In the genomic region with DNA sequence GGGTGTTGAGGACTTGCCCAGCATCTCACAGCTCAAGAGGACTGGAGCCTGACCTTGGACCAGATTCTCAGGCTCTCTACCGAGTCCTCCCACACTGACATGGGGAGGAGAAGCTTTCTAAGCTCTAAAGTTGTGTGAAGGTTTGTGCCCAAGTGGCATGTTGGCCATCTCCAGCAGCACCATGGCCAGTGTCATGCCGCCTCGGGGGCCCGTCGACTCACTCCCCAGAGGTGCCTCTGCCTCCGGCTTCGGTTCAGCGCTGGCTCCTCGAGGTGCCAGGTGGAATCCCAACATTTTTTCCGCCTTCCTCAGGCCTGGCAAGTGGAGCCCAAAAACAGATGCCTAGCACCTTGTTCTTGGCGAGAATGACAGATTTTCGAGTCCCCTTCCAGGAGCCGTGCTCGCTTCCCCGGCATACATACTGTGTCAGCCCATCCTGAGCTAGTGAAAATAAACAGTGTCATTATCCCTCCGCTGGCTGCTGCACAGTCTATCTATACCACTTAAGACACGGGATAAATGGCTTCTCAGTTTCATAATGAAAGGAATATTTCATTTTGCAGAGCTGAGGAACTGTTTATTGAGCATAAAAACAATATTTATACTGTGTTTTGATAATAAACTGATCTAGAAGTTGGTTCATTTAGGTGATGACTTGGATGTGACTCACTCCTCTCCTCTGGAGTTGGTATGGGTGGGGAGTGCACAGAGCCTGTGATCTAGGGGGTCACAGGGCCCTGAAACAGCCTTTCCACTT, we compare ENCODE assay signal across 16 cellular contexts.
DNase-seq lines count a peak whose midpoint lies in the region; ATAC-seq and TF ChIP-seq lines count a peak whose summit lies in the region.
"Had no signal": no experiment of that assay in that cellular context is flagged by ENCODE, and none has a peak within 500 bp of the region (broad histone marks: within the 10 kb centered on the region; RNA-seq: fewer than 3 reads in every experiment).

No MANE protein-coding gene starts in this region.

- no peak overlapping the region for H3K9ac ChIP-seq in smooth muscle cell (ENCODE audit: low read depth)

- WGBS in smooth muscle cell (ENCODE audit: low lambda C conversion rate), result 66% methylated on average over 17 of the region's 17 CpGs
- 81 to 91% (median 88%) methylated on average over 17 of the region's 17 CpGs for WGBS in spleen, 5 donors

- no peaks in the 10 kb centered on the region for H3K79me2 ChIP-seq in smooth muscle cell (ENCODE audit: low read depth)

- DNase-seq in activated T-cell treated with anti-CD3 and anti-CD28 coated beads, Interleukin-2, amount 50 U/mL, for 72 hours, result no peak
- DNase-seq in activated T-cell treated with anti-CD3 and anti-CD28 coated beads, Interleukin-2, amount 50 U/mL, for 48 hours, result no peak
- DNase-seq in choroid plexus epithelial cell (ENCODE audit: low read depth) (peak; percentile 13), smooth muscle cell (lab: John Stamatoyannopoulos, UW; ENCODE audit: unreplicated experiment) (no peak), NCI-H2029 (lab: John Stamatoyannopoulos, UW) (no peak), spleen (no peak)
- DNase-seq in activated effector memory CD4-positive, alpha-beta T cell treated with anti-CD3 and anti-CD28 coated beads, Interleukin-2, amount 50 U/mL, for 16 hours, result no peak
- DNase-seq: activated CD8-positive, alpha-beta memory T cell treated with anti-CD3 and anti-CD28 coated beads for 24 hours; activated naive CD4-positive, alpha-beta T cell; GDM1; NCI-H1105 treated with DMSO at 0.1 percent for 48 hours; NCI-H2227 treated with DMSO at 0.1 percent for 48 hours; stimulated activated naive CD8-positive, alpha-beta T cell treated with anti-CD3 and anti-CD28 coated beads, Interleukin-15, Interleukin-2, amounts not matched to agents 100 U/mL and 50 U/mL, for 24 hours had no signal

- ATAC-seq in activated T-cell treated with anti-CD3 and anti-CD28 coated beads, Interleukin-2, amount 50 U/mL, for 72 hours (replicated peaks in 1 of 2), result peak; percentile 32 to 44
- ATAC-seq: stimulated activated naive CD8-positive, alpha-beta T cell treated with anti-CD3 and anti-CD28 coated beads, Interleukin-15, Interleukin-2, amounts not matched to agents 100 U/mL and 50 U/mL, for 24 hours had no signal

- H3K4me2 ChIP-seq in smooth muscle cell, result peak overlapping the region; percentile 45

- H3K27me3 ChIP-seq in smooth muscle cell (ENCODE audit: low read depth) (peaks cover 6% of the 10 kb centered on the region), spleen (replicated peaks in 1 of 7) (peaks cover 0 to 12% (median 3%) of the 10 kb centered on the region in 7 donors)

- no peak overlapping the region for H3K27ac Mint-ChIP-seq in activated T-cell treated with anti-CD3 and anti-CD28 coated beads, Interleukin-2, amount 50 U/mL, for 72 hours

- H3K4me3 Mint-ChIP-seq in activated T-cell treated with anti-CD3 and anti-CD28 coated beads, Interleukin-2, amount 50 U/mL, for 72 hours, result no peak overlapping the region
- H3K4me3 Mint-ChIP-seq: brain had no signal

- H4K20me1 ChIP-seq in smooth muscle cell (ENCODE audit: low read depth), result no peaks in the 10 kb centered on the region

- TF ChIP-seq CTCF in choroid plexus epithelial cell (conservative IDR thresholded peaks at IDR 0.05; ENCODE audit: low read depth, low read length) (no peak), smooth muscle cell (IDR thresholded peaks at IDR 0.05; ENCODE audit: borderline replicate concordance, insufficient read depth, poor library complexity, severe bottlenecking) (no peak), spleen (IDR thresholded peaks at IDR 0.05 in 8 of 11, conservative IDR thresholded peaks at IDR 0.05 in 3 of 11) (no peak)

- H2AFZ ChIP-seq in smooth muscle cell (ENCODE audit: low read depth), result no peak overlapping the region

- H3K27me3 Mint-ChIP-seq in activated T-cell treated with anti-CD3 and anti-CD28 coated beads, Interleukin-2, amount 50 U/mL, for 72 hours (ENCODE audit: low read depth), result peaks cover 22% of the 10 kb centered on the region

- H3K4me1 Mint-ChIP-seq in activated T-cell treated with anti-CD3 and anti-CD28 coated beads, Interleukin-2, amount 50 U/mL, for 72 hours (ENCODE audit: low read depth), result peaks cover 33% of the 10 kb centered on the region

- intact Hi-C loops in spleen (cut with DNase I; ENCODE audit: low total_unique reads), result no loop called here

- H3K9me3 ChIP-seq in smooth muscle cell (replicated peaks; ENCODE audit: low read depth), result no peaks in the 10 kb centered on the region
- peaks cover 0 to 12% (median 4%) of the 10 kb centered on the region in 8 donors for H3K9me3 ChIP-seq in spleen

- H3K4me1 ChIP-seq in smooth muscle cell (ENCODE audit: low read depth) (no peaks in the 10 kb centered on the region), spleen (peaks cover 0 to 14% (median 6%) of the 10 kb centered on the region in 6 donors)

- H3K36me3 ChIP-seq in smooth muscle cell (ENCODE audit: low read depth) (no peaks in the 10 kb centered on the region), spleen (no peaks in the 10 kb centered on the region)

- H3K27ac ChIP-seq in smooth muscle cell (ENCODE audit: low read depth) (no peak overlapping the region), spleen (no peak overlapping the region)
- H3K27ac ChIP-seq: SK-N-MC had no signal

- no peak for TF ChIP-seq POLR2A in spleen (IDR thresholded peaks at IDR 0.05)

- H3F3A ChIP-seq in smooth muscle cell (ENCODE audit: low read depth), result peaks cover 11% of the 10 kb centered on the region

- H3K4me3 ChIP-seq in choroid plexus epithelial cell (ENCODE audit: low read depth, low read length), result no peak overlapping the region
- H3K4me3 ChIP-seq in smooth muscle cell, result no peak overlapping the region
- H3K4me3 ChIP-seq in spleen, result no peak overlapping the region
- H3K4me3 ChIP-seq: SK-N-MC had no signal

- H3K36me3 Mint-ChIP-seq in activated T-cell treated with anti-CD3 and anti-CD28 coated beads, Interleukin-2, amount 50 U/mL, for 72 hours (ENCODE audit: insufficient read depth in 2 of 2), result peaks cover 0 to 2% of the 10 kb centered on the region in 2 donors
- H3K36me3 Mint-ChIP-seq: brain had no signal

- H3K9me3 Mint-ChIP-seq in activated T-cell treated with anti-CD3 and anti-CD28 coated beads, Interleukin-2, amount 50 U/mL, for 72 hours, result peaks cover 5 to 10% of the 10 kb centered on the region in 2 donors

TF ChIP-seq in PFSK-1, 5 proteins besides CTCF, POLR2A, EP300 and RAD21:
- no peak for TF ChIP-seq POLR2AphosphoS5 (IDR thresholded peaks at IDR 0.05; ENCODE audit: low read depth, low read length)
- TF ChIP-seq, protein P1, sequence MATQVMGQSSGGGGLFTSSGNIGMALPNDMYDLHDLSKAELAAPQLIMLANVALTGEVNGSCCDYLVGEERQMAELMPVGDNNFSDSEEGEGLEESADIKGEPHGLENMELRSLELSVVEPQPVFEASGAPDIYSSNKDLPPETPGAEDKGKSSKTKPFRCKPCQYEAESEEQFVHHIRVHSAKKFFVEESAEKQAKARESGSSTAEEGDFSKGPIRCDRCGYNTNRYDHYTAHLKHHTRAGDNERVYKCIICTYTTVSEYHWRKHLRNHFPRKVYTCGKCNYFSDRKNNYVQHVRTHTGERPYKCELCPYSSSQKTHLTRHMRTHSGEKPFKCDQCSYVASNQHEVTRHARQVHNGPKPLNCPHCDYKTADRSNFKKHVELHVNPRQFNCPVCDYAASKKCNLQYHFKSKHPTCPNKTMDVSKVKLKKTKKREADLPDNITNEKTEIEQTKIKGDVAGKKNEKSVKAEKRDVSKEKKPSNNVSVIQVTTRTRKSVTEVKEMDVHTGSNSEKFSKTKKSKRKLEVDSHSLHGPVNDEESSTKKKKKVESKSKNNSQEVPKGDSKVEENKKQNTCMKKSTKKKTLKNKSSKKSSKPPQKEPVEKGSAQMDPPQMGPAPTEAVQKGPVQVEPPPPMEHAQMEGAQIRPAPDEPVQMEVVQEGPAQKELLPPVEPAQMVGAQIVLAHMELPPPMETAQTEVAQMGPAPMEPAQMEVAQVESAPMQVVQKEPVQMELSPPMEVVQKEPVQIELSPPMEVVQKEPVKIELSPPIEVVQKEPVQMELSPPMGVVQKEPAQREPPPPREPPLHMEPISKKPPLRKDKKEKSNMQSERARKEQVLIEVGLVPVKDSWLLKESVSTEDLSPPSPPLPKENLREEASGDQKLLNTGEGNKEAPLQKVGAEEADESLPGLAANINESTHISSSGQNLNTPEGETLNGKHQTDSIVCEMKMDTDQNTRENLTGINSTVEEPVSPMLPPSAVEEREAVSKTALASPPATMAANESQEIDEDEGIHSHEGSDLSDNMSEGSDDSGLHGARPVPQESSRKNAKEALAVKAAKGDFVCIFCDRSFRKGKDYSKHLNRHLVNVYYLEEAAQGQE (IDR thresholded peaks at IDR 0.05; ENCODE audit: insufficient read depth in 1 of 2, low read depth in 2 of 2, low read length in 2 of 2), result peak; percentile 13 to 77; a peak in 2 of 4 replicates
TF ChIP-seq in PFSK-1: peak in this region for 1.
